8 cellular contexts compared by ENCODE assay signal in genomic region chr9:131478421-131478868, GRCh38. TPM values are rescaled to one million over a fixed set of nuclear protein-coding genes. Genes with fewer than 3 reads are reported as not detected.
DNase-seq lines count a peak whose midpoint lies in the region; ATAC-seq and TF ChIP-seq lines count a peak whose summit lies in the region.

No MANE protein-coding gene starts in this region.

- peaks cover 0 to 100% (median 94%) of the 10 kb centered on the region in 9 donors for H3K36me3 ChIP-seq in heart left ventricle

- H3K27ac ChIP-seq in heart left ventricle: peak overlapping the region in 3 of 12 donors; percentile 3 to 72 (median 18)

- intact Hi-C loops in heart left ventricle (cut with DNase I): loop anchor here (2.0 to 10.0 kb wide), 9 partner anchors 74 to 131 kb away; partner anchors contain the start of gene PRRC2B (in 6 of the 10)

- TF ChIP-seq CTCF in heart left ventricle (IDR thresholded peaks at IDR 0.05): peak; percentile 36 to 66 (median 57)

- DNase-seq in DMS53 (lab: John Stamatoyannopoulos, UW): peak; percentile 66
- no peak for DNase-seq in DMS53 treated with DMSO at 0.1 percent for 48 hours (lab: John Stamatoyannopoulos, UW; ENCODE audit: unreplicated experiment)
- peak; percentile 8 for DNase-seq in OCI-M1 (lab: John Stamatoyannopoulos, UW)
- DNase-seq in activated effector memory CD4-positive, alpha-beta T cell treated with Interleukin-2 at 50 U/mL for 16 hours: peak; percentile 32
- DNase-seq in heart left ventricle: peak in 2 of 5 donors; percentile 53 to 77
- DNase-seq in stimulated activated CD4-positive, alpha-beta T cell treated with anti-CD3 and anti-CD28 coated beads, Interleukin-1b, Interleukin-23, amount 100 ng/mL, for 4 hours (ENCODE audit: low read depth in 2 of 2): peak; percentile 34 to 55
- DNase-seq in amniotic stem cell (lab: John Stamatoyannopoulos, UW): no peak

- no peak for ATAC-seq in heart left ventricle
- no peak for ATAC-seq in HG02678 (IDR thresholded peaks at IDR 0.05; ENCODE audit: unreplicated experiment)

- no peak overlapping the region for H3K4me3 ChIP-seq in heart left ventricle

- WGBS in heart left ventricle, 4 donors: 43 to 51% (median 47%) methylated on average over 12 of the region's 12 CpGs

- no peaks in the 10 kb centered on the region for H3K9me3 ChIP-seq in heart left ventricle

- peaks cover 0 to 52% (median 20%) of the 10 kb centered on the region in 12 donors for H3K4me1 ChIP-seq in heart left ventricle

- no peak for TF ChIP-seq POLR2A in heart left ventricle (IDR thresholded peaks at IDR 0.05)

- no peaks in the 10 kb centered on the region for H3K27me3 ChIP-seq in heart left ventricle

RNA-seq across cellular contexts. Expression of gene POMT1, which starts 24.3 kb away (rescaled TPM):
- 10 to 100 TPM; 15.3 to 28.8 (median 20.3) TPM for total RNA-seq in heart left ventricle
- polyA plus RNA-seq in heart left ventricle: 10 to 100 TPM; 18.4 to 20.3 TPM

RNA-seq across cellular contexts. Expression of gene UCK1, which starts 52.6 kb away (rescaled TPM):
- total RNA-seq in heart left ventricle: 10 to 100 TPM; 16.4 to 45.1 (median 24.9) TPM
- 10 to 100 TPM; 22.5 to 36.5 TPM for polyA plus RNA-seq in heart left ventricle

Comparison
In these comparisons a context has a peak if more than half of its experiments do, and no peak if none do; other contexts are left out.
1. DNase-seq: peak in DMS53 (single experiment), OCI-M1 (single experiment), activated effector memory CD4-positive, alpha-beta T cell treated with Interleukin-2 at 50 U/mL for 16 hours (single experiment) and stimulated activated CD4-positive, alpha-beta T cell treated with anti-CD3 and anti-CD28 coated beads, Interleukin-1b, Interleukin-23, amount 100 ng/mL, for 4 hours (2 of 2); none in DMS53 treated with DMSO at 0.1 percent for 48 hours (single experiment) and amniotic stem cell (single experiment).